8 cellular contexts compared by ENCODE assay signal in the genomic region with DNA sequence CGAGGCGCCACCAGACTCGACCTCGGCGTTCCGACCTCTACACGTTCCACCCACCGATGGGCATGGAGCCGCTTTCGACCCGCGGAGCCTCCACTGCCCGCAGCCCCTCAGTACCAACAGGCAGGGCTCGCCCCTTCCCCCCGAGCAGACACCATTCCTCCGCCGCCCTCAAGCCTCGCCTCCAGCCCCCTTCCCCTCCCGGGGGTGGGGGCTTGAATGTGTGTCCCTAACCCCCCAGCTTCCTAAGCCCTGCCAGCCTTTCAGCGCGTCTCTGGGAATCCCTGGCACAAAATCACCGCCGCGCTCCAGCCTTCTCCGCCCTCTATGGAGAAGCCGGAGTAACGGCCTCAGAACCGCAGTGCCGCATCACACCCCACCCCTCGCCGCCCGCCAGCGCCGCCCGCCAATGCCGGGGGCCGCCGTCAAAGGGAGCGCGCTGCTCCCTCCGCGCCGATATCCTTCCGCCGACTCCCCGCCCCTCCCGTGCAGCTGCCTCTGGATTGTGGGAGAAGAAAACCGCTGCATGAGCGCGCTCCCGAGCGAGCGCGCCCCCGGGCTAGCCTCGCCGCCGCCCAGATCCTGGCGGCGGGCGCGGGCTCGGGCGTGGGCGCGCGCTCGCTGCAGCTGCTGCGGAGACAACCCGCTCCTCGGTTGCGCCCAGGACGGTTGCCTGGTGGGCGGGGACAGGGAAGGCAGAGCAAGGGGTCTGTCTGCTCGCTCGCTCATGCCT. TPM values are rescaled to one million over a fixed set of nuclear protein-coding genes. Genes with fewer than 3 reads are reported as not detected.
DNase-seq lines count a peak whose midpoint lies in the region; ATAC-seq lines count a peak whose summit lies in the region.

A gene with protein sequence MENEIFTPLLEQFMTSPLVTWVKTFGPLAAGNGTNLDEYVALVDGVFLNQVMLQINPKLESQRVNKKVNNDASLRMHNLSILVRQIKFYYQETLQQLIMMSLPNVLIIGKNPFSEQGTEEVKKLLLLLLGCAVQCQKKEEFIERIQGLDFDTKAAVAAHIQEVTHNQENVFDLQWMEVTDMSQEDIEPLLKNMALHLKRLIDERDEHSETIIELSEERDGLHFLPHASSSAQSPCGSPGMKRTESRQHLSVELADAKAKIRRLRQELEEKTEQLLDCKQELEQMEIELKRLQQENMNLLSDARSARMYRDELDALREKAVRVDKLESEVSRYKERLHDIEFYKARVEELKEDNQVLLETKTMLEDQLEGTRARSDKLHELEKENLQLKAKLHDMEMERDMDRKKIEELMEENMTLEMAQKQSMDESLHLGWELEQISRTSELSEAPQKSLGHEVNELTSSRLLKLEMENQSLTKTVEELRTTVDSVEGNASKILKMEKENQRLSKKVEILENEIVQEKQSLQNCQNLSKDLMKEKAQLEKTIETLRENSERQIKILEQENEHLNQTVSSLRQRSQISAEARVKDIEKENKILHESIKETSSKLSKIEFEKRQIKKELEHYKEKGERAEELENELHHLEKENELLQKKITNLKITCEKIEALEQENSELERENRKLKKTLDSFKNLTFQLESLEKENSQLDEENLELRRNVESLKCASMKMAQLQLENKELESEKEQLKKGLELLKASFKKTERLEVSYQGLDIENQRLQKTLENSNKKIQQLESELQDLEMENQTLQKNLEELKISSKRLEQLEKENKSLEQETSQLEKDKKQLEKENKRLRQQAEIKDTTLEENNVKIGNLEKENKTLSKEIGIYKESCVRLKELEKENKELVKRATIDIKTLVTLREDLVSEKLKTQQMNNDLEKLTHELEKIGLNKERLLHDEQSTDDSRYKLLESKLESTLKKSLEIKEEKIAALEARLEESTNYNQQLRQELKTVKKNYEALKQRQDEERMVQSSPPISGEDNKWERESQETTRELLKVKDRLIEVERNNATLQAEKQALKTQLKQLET (N-terminal part only) (minus strand): TSS at position 343 of the 730 bp plus-strand sequence. CDS start 777 bp downstream, outside the sequence.

- peaks cover 5% of the 10 kb centered on the region for H3K4me1 ChIP-seq in mesodermal cell (ENCODE audit: control insufficient read depth, insufficient read depth, low read length, poor library complexity, severe bottlenecking)

- H3K27ac ChIP-seq in mesodermal cell (ENCODE audit: low read depth, low read length, severe bottlenecking), result peak within 1 kb of the TSS; percentile 88

- peak within 1 kb of the TSS; percentile 80 for H3K4me3 ChIP-seq in mesodermal cell (ENCODE audit: extremely low read depth, insufficient read depth, low read length, poor library complexity, severe bottlenecking)

- WGBS in mesodermal cell (ENCODE audit: insufficient coverage in 2 of 2), 2 experiments, result 0% methylated on average over 36 to 41 of the region's 76 CpGs

- no peaks in the 10 kb centered on the region for H3K9me3 ChIP-seq in mesodermal cell (ENCODE audit: control insufficient read depth, low read length)

- peaks cover 7% of the 10 kb centered on the region for H3K36me3 ChIP-seq in mesodermal cell (ENCODE audit: control insufficient read depth, insufficient read depth, low read length)

- peak; percentile 80 for ATAC-seq in GM21381 (IDR thresholded peaks at IDR 0.05; ENCODE audit: unreplicated experiment)

- DNase-seq in Caki2 (ENCODE audit: low read depth) (peak; percentile 98), HUDEP-2 (lab: John Stamatoyannopoulos, UW; ENCODE audit: unreplicated experiment in 76 of 76) (peak; percentile 31 to 97 (median 92)), NOMO-1 treated with dmso at 0.1 percent for 144 hours (lab: John Stamatoyannopoulos, UW; ENCODE audit: unreplicated experiment) (peak; percentile 89)
- peak; percentile 74 for DNase-seq in activated CD8-positive, alpha-beta memory T cell treated with anti-CD3 and anti-CD28 coated beads, Interleukin-2, amount 50 U/mL, for 1 hour (ENCODE audit: extremely low read depth)
- peak; percentile 73 for DNase-seq in stimulated activated CD8-positive, alpha-beta memory T cell treated with anti-CD3 and anti-CD28 coated beads, Interleukin-15, amount 100 ng/mL, for 24 hours (ENCODE audit: low read depth)

- in situ Hi-C loops in Caki2 (cut with HindIII; ENCODE audit: low pct_unique_long_range_greater_than_20kb, low sequenced_read_pairs) (loop anchor here (10.0 kb wide), 1 partner anchor 85 kb away; no protein-coding TSS in a partner anchor), endometrial microvascular endothelial cells (cut with HindIII; ENCODE audit: inconsistent ontology term, low pct_unique_long_range_greater_than_20kb, low sequenced_read_pairs) (no loop called here)

RNA-seq across cellular contexts. Expression of the gene that starts here (rescaled TPM):
- 8.8 and 18.5 TPM in 2 replicates for total RNA-seq in Caki2 (2014; rRNA removed; shearing (Covaris generic); ENCODE audit: low replicate concordance)
- total RNA-seq in endometrial microvascular endothelial cells (ENCODE audit: inconsistent ontology term), result 65.6 TPM
- 50.8 TPM for polyA plus RNA-seq in mesodermal cell (2013, experiment 1 of 2)
- polyA plus RNA-seq in mesodermal cell (2013, experiment 2 of 2), result 59.1 TPM

Comparison
In these comparisons a context has a peak if more than half of its experiments do, and no peak if none do; other contexts are left out.
1. Peak in every context shown above with its lines: DNase-seq, ATAC-seq, H3K4me3 ChIP-seq and H3K27ac ChIP-seq.